14 cellular contexts compared by ENCODE assay signal in the genomic region with DNA sequence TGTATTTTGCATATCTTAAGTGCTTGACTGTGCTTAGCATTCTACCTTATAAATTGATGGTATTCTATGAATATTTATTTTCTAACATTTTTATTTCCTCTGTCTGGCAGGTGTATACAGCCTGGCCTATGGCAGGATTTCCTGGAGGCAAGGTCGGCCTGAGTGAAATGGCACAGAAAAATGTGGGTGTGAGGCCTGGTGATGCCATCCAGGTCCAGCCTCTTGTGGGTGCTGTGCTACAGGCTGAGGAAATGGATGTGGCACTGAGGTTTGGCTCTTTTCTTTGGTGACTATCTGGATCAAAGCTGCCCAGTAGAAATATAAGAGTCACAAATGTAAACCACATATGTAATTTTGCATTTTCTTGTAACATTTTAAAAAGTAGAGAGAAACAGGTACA. TPM values are rescaled to one million over a fixed set of nuclear protein-coding genes. Genes with fewer than 3 reads are reported as not detected.
A peak's percentile ranks its signal among the peaks of the same experiment; 100 is the strongest.
DNase-seq lines count a peak whose midpoint lies in the region; ATAC-seq and TF ChIP-seq lines count a peak whose summit lies in the region.
"Had no signal": no experiment of that assay in that cellular context is flagged by ENCODE, and none has a peak within 500 bp of the region (broad histone marks: within the 10 kb centered on the region; RNA-seq: fewer than 3 reads in every experiment).

No MANE protein-coding gene starts in this region.

- TF ChIP-seq CTCF in mammary epithelial cell (conservative IDR thresholded peaks at IDR 0.05 in 1 of 2, IDR thresholded peaks at IDR 0.05 in 1 of 2; ENCODE audit: extremely low read depth in 1 of 2, insufficient read depth in 1 of 2, low read depth in 1 of 2, low read length in 2 of 2) = no peak

- BruUV-seq in mammary epithelial cell (replicated peaks; lab: Mats Ljungman, UMichigan) = TSS peak; percentile 53

- peaks cover 16% of the 10 kb centered on the region for H3K36me3 ChIP-seq in mammary epithelial cell (ENCODE audit: insufficient read depth, low read length)

- H3K79me2 ChIP-seq in mammary epithelial cell (ENCODE audit: insufficient read depth, low read length) = peaks cover 37% of the 10 kb centered on the region

- no peaks in the 10 kb centered on the region for H3K27me3 Mint-ChIP-seq in stimulated activated naive CD8-positive, alpha-beta T cell treated with anti-CD3 and anti-CD28 coated beads, Interleukin-15, amount 100 ng/mL, for 72 hours
- no peaks in the 10 kb centered on the region for H3K27me3 Mint-ChIP-seq in activated naive CD8-positive, alpha-beta T cell treated with anti-CD3 and anti-CD28 coated beads for 36 hours
- H3K27me3 Mint-ChIP-seq: CD4-positive, CD25-positive, alpha-beta regulatory T cell; CD8-positive, alpha-beta memory T cell had no signal

- ATAC-seq in stimulated activated naive CD8-positive, alpha-beta T cell treated with anti-CD3 and anti-CD28 coated beads, Interleukin-15, amount 100 ng/mL, for 72 hours = peak; percentile 53
- no peak for ATAC-seq in stimulated activated naive CD8-positive, alpha-beta T cell treated with anti-CD3 and anti-CD28 coated beads, Interleukin-15, Interleukin-2, amounts not matched to agents 100 U/mL and 50 U/mL, for 24 hours
- ATAC-seq: HepG2 had no signal

- DNase-seq in stimulated activated naive CD8-positive, alpha-beta T cell treated with anti-CD3 and anti-CD28 coated beads, Interleukin-15, amount 100 ng/mL, for 72 hours = no peak
- DNase-seq in stimulated activated naive CD8-positive, alpha-beta T cell treated with anti-CD3 and anti-CD28 coated beads, Interleukin-15, Interleukin-2, amounts not matched to agents 100 U/mL and 50 U/mL, for 24 hours = no peak
- no peak for DNase-seq in mammary epithelial cell
- peak; percentile 47 for DNase-seq in kidney tubule cell (ENCODE audit: low spot score)
- DNase-seq in NCI-H345 treated with DMSO at 0.1 percent for 48 hours (lab: John Stamatoyannopoulos, UW; ENCODE audit: unreplicated experiment) = no peak
- no peak for DNase-seq in activated naive CD8-positive, alpha-beta T cell treated with anti-CD3 and anti-CD28 coated beads for 36 hours
- DNase-seq: ACHN; BE2C; C1 segment of cervical spinal cord; CD4-positive, CD25-positive, alpha-beta regulatory T cell; CD8-positive, alpha-beta memory T cell; COR-L47; H9 had no signal

- WGBS in mammary epithelial cell (ENCODE audit: low coverage, missing lambda C conversion rate) = 13% methylated on average over 1 of the region's 1 CpG

- H3K27ac ChIP-seq in mammary epithelial cell (ENCODE audit: insufficient read depth, low read depth, low read length) = no peak overlapping the region

- dilution Hi-C loops in mammary epithelial cell (cut with HindIII; ENCODE audit: low sequenced_read_pairs) = no loop called here

- no peak overlapping the region for H3K4me3 ChIP-seq in mammary epithelial cell (replicated peaks in 1 of 3; ENCODE audit: insufficient read depth in 1 of 3, low read depth in 2 of 3, low read length in 3 of 3)

- no peak overlapping the region for H3K4me2 ChIP-seq in mammary epithelial cell (ENCODE audit: insufficient read depth, low read depth, low read length)

- no peaks in the 10 kb centered on the region for H4K20me1 ChIP-seq in mammary epithelial cell (ENCODE audit: insufficient read depth, low read length)

- CTCF ChIA-PET in mammary epithelial cell (lab: Charles Lee; ENCODE audit: low non-redundant PET) = no interaction called here

- no peak overlapping the region for H2AFZ ChIP-seq in mammary epithelial cell (ENCODE audit: low read depth, low read length)

- peaks cover 7% of the 10 kb centered on the region for H3K4me1 ChIP-seq in mammary epithelial cell (ENCODE audit: insufficient read depth, low read length)
- H3K4me1 ChIP-seq: BE2C had no signal

- no peak overlapping the region for H3K4me3 Mint-ChIP-seq in stimulated activated naive CD8-positive, alpha-beta T cell treated with anti-CD3 and anti-CD28 coated beads, Interleukin-15, amount 100 ng/mL, for 72 hours
- H3K4me3 Mint-ChIP-seq in activated naive CD8-positive, alpha-beta T cell treated with anti-CD3 and anti-CD28 coated beads for 36 hours = no peak overlapping the region
- H3K4me3 Mint-ChIP-seq: CD4-positive, CD25-positive, alpha-beta regulatory T cell; CD8-positive, alpha-beta memory T cell; H9 had no signal

- in situ Hi-C loops in mammary epithelial cell (cut with MboI; ENCODE audit: low sequenced_read_pairs in 2 of 2) = loop anchor here (10.0 kb wide), 3 partner anchors 174 to 324 kb away; no protein-coding TSS in a partner anchor

- H3K9me3 ChIP-seq in mammary epithelial cell (replicated peaks; ENCODE audit: insufficient read depth, low read length) = no peaks in the 10 kb centered on the region
- H3K9me3 ChIP-seq: BE2C had no signal

- H3K4me1 Mint-ChIP-seq in stimulated activated naive CD8-positive, alpha-beta T cell treated with anti-CD3 and anti-CD28 coated beads, Interleukin-15, amount 100 ng/mL, for 72 hours = no peaks in the 10 kb centered on the region
- peaks cover 7% of the 10 kb centered on the region for H3K4me1 Mint-ChIP-seq in activated naive CD8-positive, alpha-beta T cell treated with anti-CD3 and anti-CD28 coated beads for 36 hours
- H3K4me1 Mint-ChIP-seq: H9 had no signal

- no peak overlapping the region for H3K9ac ChIP-seq in mammary epithelial cell (ENCODE audit: insufficient read depth, low read length)

- intact Hi-C loops in mammary epithelial cell (cut with micrococcal nuclease) = loop anchor here (10.0 kb wide), 1 partner anchor 1034 kb away; no protein-coding TSS in a partner anchor

- peaks cover 6% of the 10 kb centered on the region for H3K36me3 Mint-ChIP-seq in activated naive CD8-positive, alpha-beta T cell treated with anti-CD3 and anti-CD28 coated beads for 36 hours

- H3K27ac Mint-ChIP-seq in stimulated activated naive CD8-positive, alpha-beta T cell treated with anti-CD3 and anti-CD28 coated beads, Interleukin-15, amount 100 ng/mL, for 72 hours = no peak overlapping the region
- H3K27ac Mint-ChIP-seq in activated naive CD8-positive, alpha-beta T cell treated with anti-CD3 and anti-CD28 coated beads for 36 hours = no peak overlapping the region
- H3K27ac Mint-ChIP-seq: H9 had no signal

- no peaks in the 10 kb centered on the region for H3K27me3 ChIP-seq in mammary epithelial cell (ENCODE audit: insufficient read depth, low read length)
- H3K27me3 ChIP-seq: BE2C had no signal

- no peaks in the 10 kb centered on the region for H3K9me3 Mint-ChIP-seq in stimulated activated naive CD8-positive, alpha-beta T cell treated with anti-CD3 and anti-CD28 coated beads, Interleukin-15, amount 100 ng/mL, for 72 hours
- no peaks in the 10 kb centered on the region for H3K9me3 Mint-ChIP-seq in activated naive CD8-positive, alpha-beta T cell treated with anti-CD3 and anti-CD28 coated beads for 36 hours
- H3K9me3 Mint-ChIP-seq: CD4-positive, CD25-positive, alpha-beta regulatory T cell; CD8-positive, alpha-beta memory T cell; H9 had no signal

RNA-seq across cellular contexts. Expression of a gene that starts 6.5 kb away (rescaled TPM):
- total RNA-seq in mammary epithelial cell = 1 to 10 TPM; 4.2 to 7.4 TPM
- polyA plus RNA-seq in mammary epithelial cell = 7.0 TPM
- polyA minus RNA-seq in mammary epithelial cell = not detected
- 1 to 10 TPM; 5.8 to 6.8 TPM for total RNA-seq in activated naive CD8-positive, alpha-beta T cell treated with anti-CD3 and anti-CD28 coated beads for 36 hours
